10 cellular contexts compared by ENCODE assay signal in the genomic region with DNA sequence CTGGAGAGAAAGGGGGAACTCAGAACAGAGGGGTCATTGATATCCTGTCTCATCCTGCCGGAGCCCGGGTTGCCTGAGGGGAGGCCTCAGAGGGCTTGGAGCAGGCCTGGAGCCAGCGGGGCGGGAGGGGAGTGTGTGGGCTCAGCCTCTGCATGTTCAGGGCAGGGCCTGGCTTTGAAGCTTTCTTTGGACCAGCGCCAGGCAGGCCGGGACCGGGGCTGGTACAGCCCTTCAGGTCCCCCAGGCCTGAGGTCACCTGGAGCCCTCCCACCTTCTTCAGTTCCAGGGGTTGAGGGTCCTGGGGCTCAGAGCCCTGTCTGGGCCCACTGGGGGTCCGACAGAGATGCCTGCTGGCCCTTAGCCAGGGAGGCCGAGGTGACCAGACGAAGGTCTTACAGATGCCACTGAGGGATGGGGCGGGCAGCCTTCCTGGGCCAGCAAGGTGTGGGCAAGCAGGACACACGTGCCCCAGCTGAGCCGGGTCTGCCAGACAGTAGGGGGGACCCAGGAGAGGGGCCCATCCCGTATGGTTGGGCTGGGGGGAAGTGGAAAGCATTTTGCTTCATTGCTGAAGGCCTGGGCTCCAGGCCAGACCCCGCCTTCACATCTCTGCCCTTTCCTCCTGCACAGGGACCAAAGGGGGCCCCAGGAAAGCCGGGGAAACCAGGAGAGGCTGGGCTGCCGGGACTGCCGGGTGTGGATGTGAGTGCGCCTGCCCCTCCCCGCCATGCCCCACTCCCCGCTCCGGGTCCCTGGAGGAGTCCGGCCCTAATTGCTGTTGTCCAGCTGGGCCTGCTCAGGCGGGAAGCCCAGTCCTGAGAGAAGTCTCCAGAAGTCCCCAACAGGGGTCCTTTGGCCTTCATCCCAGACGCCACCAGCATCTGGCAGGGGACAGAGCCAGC. TPM values are rescaled to one million over a fixed set of nuclear protein-coding genes. Genes with fewer than 3 reads are reported as not detected.
DNase-seq lines count a peak whose midpoint lies in the region; ATAC-seq and TF ChIP-seq lines count a peak whose summit lies in the region.
"Had no signal": no experiment of that assay in that cellular context is flagged by ENCODE, and none has a peak within 500 bp of the region (broad histone marks: within the 10 kb centered on the region; RNA-seq: fewer than 3 reads in every experiment).

No MANE protein-coding gene starts in this region.

- DNase-seq in C1 segment of cervical spinal cord (lab: John Stamatoyannopoulos, UW) (peak in 11 of 14 donors; percentile 24 to 72 (median 49)), NCI-H446 treated with DMSO at 0.1 percent for 48 hours (lab: John Stamatoyannopoulos, UW) (peak; percentile 54), coronary artery (ENCODE audit: low spot score) (no peak), NCI-H2107 treated with DMSO at 0.1 percent for 48 hours (lab: John Stamatoyannopoulos, UW; ENCODE audit: unreplicated experiment) (no peak), prostate gland (ENCODE audit: low spot score) (no peak), SW 1271 (lab: John Stamatoyannopoulos, UW) (no peak)
- DNase-seq: activated naive CD8-positive, alpha-beta T cell treated with anti-CD3 and anti-CD28 coated beads, Interleukin-2, amount 10 ng/mL, durations not matched to agents 7 days and 5 days had no signal

- TF ChIP-seq CTCF in coronary artery (IDR thresholded peaks at IDR 0.05) (no peak), prostate gland (IDR thresholded peaks at IDR 0.05) (no peak)

- H3K27me3 ChIP-seq in prostate gland (replicated peaks; ENCODE audit: insufficient read depth): peaks cover 12% of the 10 kb centered on the region

- H3K9me3 ChIP-seq in mesodermal cell (ENCODE audit: control insufficient read depth, low read length) (no peaks in the 10 kb centered on the region), prostate gland (no peaks in the 10 kb centered on the region)
- H3K9me3 ChIP-seq: SJSA1 had no signal

- WGBS in mesodermal cell (ENCODE audit: insufficient coverage in 2 of 2), 2 experiments: 77 to 91% methylated on average over 19 to 22 of the region's 25 CpGs
- WGBS in prostate gland: 20% methylated on average over 24 of the region's 25 CpGs

- ATAC-seq in GM21367 (IDR thresholded peaks at IDR 0.05; ENCODE audit: unreplicated experiment): no peak

- H3K36me3 ChIP-seq in mesodermal cell (ENCODE audit: control insufficient read depth, insufficient read depth, low read length) (peaks cover 15% of the 10 kb centered on the region), prostate gland (no peaks in the 10 kb centered on the region)

- H3K4me3 ChIP-seq in coronary artery (peak overlapping the region; percentile 37), mesodermal cell (ENCODE audit: extremely low read depth, insufficient read depth, low read length, poor library complexity, severe bottlenecking) (no peak overlapping the region), prostate gland (no peak overlapping the region)
- H3K4me3 ChIP-seq: SJSA1 had no signal

- no peak for TF ChIP-seq POLR2A in prostate gland (IDR thresholded peaks at IDR 0.05)

- peaks cover 35% of the 10 kb centered on the region for H3K4me1 ChIP-seq in mesodermal cell (ENCODE audit: control insufficient read depth, insufficient read depth, low read length, poor library complexity, severe bottlenecking)
- H3K4me1 ChIP-seq in prostate gland (replicated peaks): peaks cover 6% of the 10 kb centered on the region

- intact Hi-C loops in prostate gland (cut with DNase I): no loop called here

- H3K27ac ChIP-seq in coronary artery (peak overlapping the region in 1 of 2 donors; percentile 63), mesodermal cell (ENCODE audit: low read depth, low read length, severe bottlenecking) (peak overlapping the region; percentile 64), prostate gland (no peak overlapping the region)
- H3K27ac ChIP-seq: SJSA1 had no signal

RNA-seq across cellular contexts. Expression of gene COL9A3, which starts 2.0 kb away (rescaled TPM):
- polyA plus RNA-seq in mesodermal cell (2013, experiment 1 of 2): 118 TPM
- 97.0 TPM for polyA plus RNA-seq in mesodermal cell (2013, experiment 2 of 2)
- total RNA-seq in prostate gland: 1 to 10 TPM; 5.8 to 6.5 TPM
- total RNA-seq: SJSA1 had no signal

RNA-seq across cellular contexts. Expression of gene OGFR, which starts 14.2 kb away (rescaled TPM):
- 34.8 TPM for polyA plus RNA-seq in mesodermal cell (2013, experiment 1 of 2)
- 25.2 TPM for polyA plus RNA-seq in mesodermal cell (2013, experiment 2 of 2)
- 10 to 100 TPM; 60.2 to 76.9 TPM for total RNA-seq in prostate gland

RNA-seq across cellular contexts. Expression of gene MRGBP, which starts 22.6 kb away (rescaled TPM):
- polyA plus RNA-seq in mesodermal cell (2013, experiment 1 of 2): 21.0 TPM
- 20.1 TPM for polyA plus RNA-seq in mesodermal cell (2013, experiment 2 of 2)
- total RNA-seq in prostate gland: 10 to 100 TPM in 1 of 2 donors, 1 to 10 TPM in 1; 8.3 to 24.1 TPM

RNA-seq across cellular contexts. Expression of gene TCFL5, which starts 42.8 kb away (rescaled TPM):
- polyA plus RNA-seq in mesodermal cell (2013, experiment 1 of 2): 15.6 TPM
- 14.9 TPM for polyA plus RNA-seq in mesodermal cell (2013, experiment 2 of 2)
- 10 to 100 TPM in 1 of 2 donors, 1 to 10 TPM in 1; 7.1 to 24.8 TPM for total RNA-seq in prostate gland

Comparison
In these comparisons a context has a peak if more than half of its experiments do, and no peak if none do; other contexts are left out.
1. DNase-seq: peak in C1 segment of cervical spinal cord (11 of 14) and NCI-H446 treated with DMSO at 0.1 percent for 48 hours (single experiment); none in coronary artery (single experiment), NCI-H2107 treated with DMSO at 0.1 percent for 48 hours (single experiment), prostate gland (single experiment) and SW 1271 (0 of 2).